6 cellular contexts compared by ENCODE assay signal in the genomic region with DNA sequence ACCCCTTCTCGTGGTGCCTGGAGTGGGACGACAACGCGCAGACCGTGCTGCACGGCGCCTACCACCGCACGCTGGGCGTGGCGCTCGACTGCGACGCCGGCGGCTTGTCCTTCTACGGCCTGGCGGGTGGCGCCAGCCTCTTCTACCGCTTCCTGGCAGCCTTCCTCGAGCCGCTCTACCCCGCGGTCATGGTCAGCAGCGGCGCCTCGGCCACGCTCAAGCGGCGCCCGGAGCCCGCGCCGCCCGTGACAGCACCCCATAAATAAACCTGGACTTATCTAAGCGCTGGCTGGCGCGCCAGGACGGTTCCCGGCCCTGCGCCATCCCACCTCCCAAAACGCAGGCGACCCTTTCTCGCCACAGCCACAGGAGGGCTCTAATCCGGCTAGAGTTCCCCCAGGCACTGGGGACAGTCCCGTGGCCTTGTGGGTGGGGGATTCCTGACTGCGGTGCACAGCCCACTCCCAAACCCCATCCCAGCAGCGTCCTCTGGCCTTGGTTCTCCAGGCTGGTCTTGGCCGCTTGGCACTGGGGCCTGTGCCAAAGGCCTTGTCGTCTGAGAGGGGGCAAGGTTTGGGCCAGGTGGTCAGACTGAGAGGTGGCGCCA. TPM values are rescaled to one million over a fixed set of nuclear protein-coding genes. Genes with fewer than 3 reads are reported as not detected.
A peak's percentile ranks its signal among the peaks of the same experiment; 100 is the strongest.
DNase-seq lines count a peak whose midpoint lies in the region; ATAC-seq lines count a peak whose summit lies in the region.

No MANE protein-coding gene starts in this region.

- H3K27me3 Mint-ChIP-seq in CD4-positive, CD25-positive, alpha-beta regulatory T cell, result no peaks in the 10 kb centered on the region

- peaks cover 2% of the 10 kb centered on the region for H3K79me1 ChIP-seq in mesenchymal stem cell (replicated peaks; ENCODE audit: low read length, poor library complexity, severe bottlenecking)

- no peak overlapping the region for H3K4me3 ChIP-seq in CD4-positive, CD25-positive, alpha-beta regulatory T cell (ENCODE audit: low read depth, low read length)
- H3K4me3 ChIP-seq in HUES6 (ENCODE audit: low read depth, low read length), result peak overlapping the region; percentile 13; the same call in 1 of the 2 replicates
- H3K4me3 ChIP-seq in mesenchymal stem cell (ENCODE audit: insufficient read depth in 1 of 2, low read depth in 1 of 2, low read length in 2 of 2), result no peak overlapping the region

- H2AK5ac ChIP-seq in mesenchymal stem cell (ENCODE audit: low read length, severe bottlenecking), result peak overlapping the region; percentile 100

- H3K36me3 ChIP-seq in CD4-positive, CD25-positive, alpha-beta regulatory T cell (ENCODE audit: control insufficient read depth, insufficient read depth, low read length), result no peaks in the 10 kb centered on the region
- H3K36me3 ChIP-seq in HUES6 (ENCODE audit: control insufficient read depth, insufficient read depth, low read length) (no peaks in the 10 kb centered on the region), mesenchymal stem cell (ENCODE audit: control insufficient read depth in 1 of 2, insufficient read depth in 2 of 2, low read depth in 1 of 2, low read length in 2 of 2) (peaks cover 0 to 2% of the 10 kb centered on the region in 2 experiments)

- no peak overlapping the region for H2AFZ ChIP-seq in mesenchymal stem cell (ENCODE audit: low read depth, low read length)

- H3K9me3 Mint-ChIP-seq in CD4-positive, CD25-positive, alpha-beta regulatory T cell, result no peaks in the 10 kb centered on the region
- no peaks in the 10 kb centered on the region for H3K9me3 Mint-ChIP-seq in activated naive CD4-positive, alpha-beta T cell treated with anti-CD3 and anti-CD28 coated beads, Interleukin-2, amount 50 U/mL, for 72 hours

- no peak overlapping the region for H3K23ac ChIP-seq in mesenchymal stem cell (ENCODE audit: low read length in 2 of 2)

- peak overlapping the region; percentile 82 for H2BK120ac ChIP-seq in mesenchymal stem cell (ENCODE audit: low read depth, low read length)

- H3K27me3 ChIP-seq in CD4-positive, CD25-positive, alpha-beta regulatory T cell (ENCODE audit: control insufficient read depth, insufficient read depth, low read length), result no peaks in the 10 kb centered on the region
- no peaks in the 10 kb centered on the region for H3K27me3 ChIP-seq in HUES6 (ENCODE audit: control insufficient read depth, insufficient read depth, low read length)
- no peaks in the 10 kb centered on the region for H3K27me3 ChIP-seq in mesenchymal stem cell (ENCODE audit: control insufficient read depth in 1 of 2, insufficient read depth in 1 of 2, low read length in 2 of 2)

- no peaks in the 10 kb centered on the region for H3K36me3 Mint-ChIP-seq in CD4-positive, CD25-positive, alpha-beta regulatory T cell
- H3K36me3 Mint-ChIP-seq in activated naive CD4-positive, alpha-beta T cell treated with anti-CD3 and anti-CD28 coated beads, Interleukin-2, amount 50 U/mL, for 72 hours, result no peaks in the 10 kb centered on the region

- H3K4me3 Mint-ChIP-seq in CD4-positive, CD25-positive, alpha-beta regulatory T cell, result peak overlapping the region; percentile 15 to 84 (median 60)

- H2BK15ac ChIP-seq in mesenchymal stem cell (ENCODE audit: low read depth, poor library complexity, severe bottlenecking), result peak overlapping the region; percentile 75

- ATAC-seq in CD4-positive, CD25-positive, alpha-beta regulatory T cell (ENCODE audit: low read depth in 2 of 2), result peak; percentile 87 to 89
- ATAC-seq in activated naive CD4-positive, alpha-beta T cell treated with anti-CD3 and anti-CD28 coated beads, Interleukin-2, amount 50 U/mL, for 72 hours, result peak; percentile 76 to 92
- ATAC-seq in GM18867 (IDR thresholded peaks at IDR 0.05; ENCODE audit: unreplicated experiment), result no peak

- H2BK5ac ChIP-seq in mesenchymal stem cell (ENCODE audit: low read depth, low read length, poor library complexity, severe bottlenecking), result peak overlapping the region; percentile 97

- H3K9ac ChIP-seq in HUES6 (ENCODE audit: low read length) (no peak overlapping the region), mesenchymal stem cell (ENCODE audit: low read length) (peak overlapping the region; percentile 51)

- peak overlapping the region in 1 of 2 experiments; percentile 79 for H3K14ac ChIP-seq in mesenchymal stem cell (ENCODE audit: low read length in 2 of 2)

- no peak overlapping the region for H4K8ac ChIP-seq in mesenchymal stem cell (ENCODE audit: low read length)

- H3K4me1 Mint-ChIP-seq in CD4-positive, CD25-positive, alpha-beta regulatory T cell, result peaks cover 0 to 21% (median 2%) of the 10 kb centered on the region in 4 donors

- peak overlapping the region; percentile 51 to 98 for H2BK12ac ChIP-seq in mesenchymal stem cell (ENCODE audit: low read length in 2 of 2)

- DNase-seq in CD4-positive, CD25-positive, alpha-beta regulatory T cell, result peak; percentile 27 to 81 (median 46)
- DNase-seq in activated naive CD4-positive, alpha-beta T cell treated with anti-CD3 and anti-CD28 coated beads, Interleukin-2, amount 50 U/mL, for 72 hours (ENCODE audit: low spot score in 2 of 2), result peak; percentile 42 to 73
- DNase-seq in mesenchymal stem cell, result no peak
- no peak for DNase-seq in DMS 273 (lab: John Stamatoyannopoulos, UW; ENCODE audit: unreplicated experiment)

- no peak overlapping the region for H3K4me2 ChIP-seq in mesenchymal stem cell (ENCODE audit: low read length, poor library complexity, severe bottlenecking)

- peak overlapping the region; percentile 67 to 78 for H3K18ac ChIP-seq in mesenchymal stem cell (ENCODE audit: low read depth in 1 of 2, low read length in 2 of 2)

- H3K4me1 ChIP-seq in CD4-positive, CD25-positive, alpha-beta regulatory T cell (ENCODE audit: control insufficient read depth, insufficient read depth, low read length, poor library complexity, severe bottlenecking), result peaks cover 17% of the 10 kb centered on the region
- H3K4me1 ChIP-seq in HUES6 (ENCODE audit: control insufficient read depth, insufficient read depth, low read length) (peaks cover 31% of the 10 kb centered on the region), mesenchymal stem cell (ENCODE audit: control insufficient read depth, insufficient read depth, low read depth, low read length) (peaks cover 36% of the 10 kb centered on the region)

- no peaks in the 10 kb centered on the region for H3K9me3 ChIP-seq in CD4-positive, CD25-positive, alpha-beta regulatory T cell (ENCODE audit: control insufficient read depth in 2 of 2, low read length in 2 of 2)
- H3K9me3 ChIP-seq in HUES6 (ENCODE audit: control insufficient read depth, insufficient read depth, low read depth, low read length) (no peaks in the 10 kb centered on the region), mesenchymal stem cell (ENCODE audit: control insufficient read depth, low read length) (no peaks in the 10 kb centered on the region)

- peak overlapping the region; percentile 43 for H3K27ac ChIP-seq in CD4-positive, CD25-positive, alpha-beta regulatory T cell (ENCODE audit: insufficient read depth, low read length, poor library complexity, severe bottlenecking)
- H3K27ac ChIP-seq in HUES6 (ENCODE audit: low read depth, low read length), result no peak overlapping the region
- peak overlapping the region; percentile 99 for H3K27ac ChIP-seq in mesenchymal stem cell (ENCODE audit: low read length, poor library complexity, severe bottlenecking)

- 96% methylated on average over 50 of the region's 51 CpGs for WGBS in mesenchymal stem cell

- H4K91ac ChIP-seq in mesenchymal stem cell (ENCODE audit: low read length), result peak overlapping the region; percentile 88

- H3K27ac Mint-ChIP-seq in CD4-positive, CD25-positive, alpha-beta regulatory T cell, result peak overlapping the region in 2 of 3 donors; percentile 76 to 93
- H3K27ac Mint-ChIP-seq in activated naive CD4-positive, alpha-beta T cell treated with anti-CD3 and anti-CD28 coated beads, Interleukin-2, amount 50 U/mL, for 72 hours, result peak overlapping the region in 1 of 2 donors; percentile 72

- H3K4ac ChIP-seq in mesenchymal stem cell (ENCODE audit: low read depth in 1 of 2, low read length in 2 of 2), result peak overlapping the region; percentile 13 to 24

RNA-seq across cellular contexts. Expression of gene SLC16A5, which starts 10.2 kb away (rescaled TPM):
- total RNA-seq in CD4-positive, CD25-positive, alpha-beta regulatory T cell, result 9.3 TPM
- 1 to 10 TPM; 1.3 to 2.6 (median 2.0) TPM for polyA plus RNA-seq in CD4-positive, CD25-positive, alpha-beta regulatory T cell
- total RNA-seq in activated naive CD4-positive, alpha-beta T cell treated with anti-CD3 and anti-CD28 coated beads, Interleukin-2, amount 50 U/mL, for 72 hours, result 10 to 100 TPM in 1 of 2 donors, 1 to 10 TPM in 1; 6.0 to 10.9 TPM
- polyA plus RNA-seq in mesenchymal stem cell (2013, experiment 1 of 2), result 12.9 TPM
- 12.0 TPM for polyA plus RNA-seq in mesenchymal stem cell (2013, experiment 2 of 2)

RNA-seq across cellular contexts. Expression of gene KCTD2, which starts 30.6 kb away (rescaled TPM):
- 23.4 TPM for total RNA-seq in CD4-positive, CD25-positive, alpha-beta regulatory T cell
- 1 to 10 TPM; 5.8 to 10.0 (median 8.1) TPM for polyA plus RNA-seq in CD4-positive, CD25-positive, alpha-beta regulatory T cell
- 10 to 100 TPM; 17.4 to 19.4 TPM for total RNA-seq in activated naive CD4-positive, alpha-beta T cell treated with anti-CD3 and anti-CD28 coated beads, Interleukin-2, amount 50 U/mL, for 72 hours
- polyA plus RNA-seq in mesenchymal stem cell (2013, experiment 1 of 2), result 11.7 TPM
- polyA plus RNA-seq in mesenchymal stem cell (2013, experiment 2 of 2), result 11.8 TPM

RNA-seq across cellular contexts. Expression of gene ATP5PD, which starts 30.8 kb away (rescaled TPM):
- total RNA-seq in CD4-positive, CD25-positive, alpha-beta regulatory T cell, result 139 TPM
- 100 to 1,000 TPM; 410 to 536 (median 467) TPM for polyA plus RNA-seq in CD4-positive, CD25-positive, alpha-beta regulatory T cell
- 100 to 1,000 TPM; 193 to 218 TPM for total RNA-seq in activated naive CD4-positive, alpha-beta T cell treated with anti-CD3 and anti-CD28 coated beads, Interleukin-2, amount 50 U/mL, for 72 hours
- polyA plus RNA-seq in mesenchymal stem cell (2013, experiment 1 of 2), result 488 TPM
- 495 TPM for polyA plus RNA-seq in mesenchymal stem cell (2013, experiment 2 of 2)

RNA-seq across cellular contexts. Expression of gene ARMC7, which starts 32.2 kb away (rescaled TPM):
- 12.8 TPM for total RNA-seq in CD4-positive, CD25-positive, alpha-beta regulatory T cell
- polyA plus RNA-seq in CD4-positive, CD25-positive, alpha-beta regulatory T cell, result 1 to 10 TPM; 3.1 to 4.6 (median 4.2) TPM
- total RNA-seq in activated naive CD4-positive, alpha-beta T cell treated with anti-CD3 and anti-CD28 coated beads, Interleukin-2, amount 50 U/mL, for 72 hours, result 1 to 10 TPM; 7.0 to 9.9 TPM
- polyA plus RNA-seq in mesenchymal stem cell (2013, experiment 1 of 2), result 6.8 TPM
- 6.8 TPM for polyA plus RNA-seq in mesenchymal stem cell (2013, experiment 2 of 2)

RNA-seq across cellular contexts. Expression of gene NT5C, which starts 53.9 kb away (rescaled TPM):
- 31.6 TPM for total RNA-seq in CD4-positive, CD25-positive, alpha-beta regulatory T cell
- 10 to 100 TPM; 55.4 to 66.9 (median 57.2) TPM for polyA plus RNA-seq in CD4-positive, CD25-positive, alpha-beta regulatory T cell
- 10 to 100 TPM; 51.7 to 52.8 TPM for total RNA-seq in activated naive CD4-positive, alpha-beta T cell treated with anti-CD3 and anti-CD28 coated beads, Interleukin-2, amount 50 U/mL, for 72 hours
- polyA plus RNA-seq in mesenchymal stem cell (2013, experiment 1 of 2), result 52.5 TPM
- polyA plus RNA-seq in mesenchymal stem cell (2013, experiment 2 of 2), result 56.2 TPM

Comparison
In these comparisons a context has a peak if more than half of its experiments do, and no peak if none do; other contexts are left out.
1. DNase-seq: peak in CD4-positive, CD25-positive, alpha-beta regulatory T cell (3 of 3) and activated naive CD4-positive, alpha-beta T cell treated with anti-CD3 and anti-CD28 coated beads, Interleukin-2, amount 50 U/mL, for 72 hours (2 of 2); none in mesenchymal stem cell (single experiment) and DMS 273 (single experiment).